In the genomic region with DNA sequence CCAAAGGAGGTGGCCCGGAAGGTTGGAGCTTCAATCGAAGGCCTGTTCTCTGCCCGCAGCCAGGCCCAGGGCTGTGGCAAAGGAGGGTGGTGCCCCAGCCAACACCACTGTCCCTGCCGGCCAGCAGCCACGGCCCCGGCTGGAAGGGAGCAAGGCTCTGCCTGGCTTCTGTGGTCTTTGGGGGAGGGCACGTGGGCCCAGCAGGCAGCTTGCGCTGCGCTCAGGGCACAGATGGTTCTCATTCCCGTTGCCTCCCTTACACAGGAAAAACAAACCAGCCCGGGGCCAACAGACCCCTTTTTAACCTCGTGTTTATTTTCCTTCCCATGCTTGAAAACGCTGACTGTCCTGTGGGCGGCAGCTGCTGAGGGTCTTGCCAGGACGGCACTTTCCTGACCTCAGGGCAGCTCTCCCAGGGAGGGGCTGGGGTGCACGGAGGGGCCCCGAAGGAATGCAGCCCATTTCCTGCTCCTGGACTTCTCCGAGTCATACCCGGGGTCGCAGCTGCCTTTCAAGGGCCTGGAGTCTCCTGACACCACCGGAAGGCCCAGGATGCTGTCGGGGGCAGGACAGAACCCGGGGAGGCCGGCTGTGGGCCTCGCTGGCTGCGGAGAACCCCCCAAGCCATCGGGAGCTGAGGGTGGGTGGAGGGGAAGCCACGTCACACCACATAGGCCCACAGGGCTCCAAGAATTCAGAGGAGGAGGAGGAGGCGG, we compare ENCODE assay signal across 1 cellular context.
TF ChIP-seq lines count a peak whose summit lies in the region.

No MANE protein-coding gene starts in this region.

TF ChIP-seq in GM23338, 12 proteins besides CTCF, POLR2A, EP300 and RAD21 (continued from another document):
- TF ChIP-seq, protein P1, sequence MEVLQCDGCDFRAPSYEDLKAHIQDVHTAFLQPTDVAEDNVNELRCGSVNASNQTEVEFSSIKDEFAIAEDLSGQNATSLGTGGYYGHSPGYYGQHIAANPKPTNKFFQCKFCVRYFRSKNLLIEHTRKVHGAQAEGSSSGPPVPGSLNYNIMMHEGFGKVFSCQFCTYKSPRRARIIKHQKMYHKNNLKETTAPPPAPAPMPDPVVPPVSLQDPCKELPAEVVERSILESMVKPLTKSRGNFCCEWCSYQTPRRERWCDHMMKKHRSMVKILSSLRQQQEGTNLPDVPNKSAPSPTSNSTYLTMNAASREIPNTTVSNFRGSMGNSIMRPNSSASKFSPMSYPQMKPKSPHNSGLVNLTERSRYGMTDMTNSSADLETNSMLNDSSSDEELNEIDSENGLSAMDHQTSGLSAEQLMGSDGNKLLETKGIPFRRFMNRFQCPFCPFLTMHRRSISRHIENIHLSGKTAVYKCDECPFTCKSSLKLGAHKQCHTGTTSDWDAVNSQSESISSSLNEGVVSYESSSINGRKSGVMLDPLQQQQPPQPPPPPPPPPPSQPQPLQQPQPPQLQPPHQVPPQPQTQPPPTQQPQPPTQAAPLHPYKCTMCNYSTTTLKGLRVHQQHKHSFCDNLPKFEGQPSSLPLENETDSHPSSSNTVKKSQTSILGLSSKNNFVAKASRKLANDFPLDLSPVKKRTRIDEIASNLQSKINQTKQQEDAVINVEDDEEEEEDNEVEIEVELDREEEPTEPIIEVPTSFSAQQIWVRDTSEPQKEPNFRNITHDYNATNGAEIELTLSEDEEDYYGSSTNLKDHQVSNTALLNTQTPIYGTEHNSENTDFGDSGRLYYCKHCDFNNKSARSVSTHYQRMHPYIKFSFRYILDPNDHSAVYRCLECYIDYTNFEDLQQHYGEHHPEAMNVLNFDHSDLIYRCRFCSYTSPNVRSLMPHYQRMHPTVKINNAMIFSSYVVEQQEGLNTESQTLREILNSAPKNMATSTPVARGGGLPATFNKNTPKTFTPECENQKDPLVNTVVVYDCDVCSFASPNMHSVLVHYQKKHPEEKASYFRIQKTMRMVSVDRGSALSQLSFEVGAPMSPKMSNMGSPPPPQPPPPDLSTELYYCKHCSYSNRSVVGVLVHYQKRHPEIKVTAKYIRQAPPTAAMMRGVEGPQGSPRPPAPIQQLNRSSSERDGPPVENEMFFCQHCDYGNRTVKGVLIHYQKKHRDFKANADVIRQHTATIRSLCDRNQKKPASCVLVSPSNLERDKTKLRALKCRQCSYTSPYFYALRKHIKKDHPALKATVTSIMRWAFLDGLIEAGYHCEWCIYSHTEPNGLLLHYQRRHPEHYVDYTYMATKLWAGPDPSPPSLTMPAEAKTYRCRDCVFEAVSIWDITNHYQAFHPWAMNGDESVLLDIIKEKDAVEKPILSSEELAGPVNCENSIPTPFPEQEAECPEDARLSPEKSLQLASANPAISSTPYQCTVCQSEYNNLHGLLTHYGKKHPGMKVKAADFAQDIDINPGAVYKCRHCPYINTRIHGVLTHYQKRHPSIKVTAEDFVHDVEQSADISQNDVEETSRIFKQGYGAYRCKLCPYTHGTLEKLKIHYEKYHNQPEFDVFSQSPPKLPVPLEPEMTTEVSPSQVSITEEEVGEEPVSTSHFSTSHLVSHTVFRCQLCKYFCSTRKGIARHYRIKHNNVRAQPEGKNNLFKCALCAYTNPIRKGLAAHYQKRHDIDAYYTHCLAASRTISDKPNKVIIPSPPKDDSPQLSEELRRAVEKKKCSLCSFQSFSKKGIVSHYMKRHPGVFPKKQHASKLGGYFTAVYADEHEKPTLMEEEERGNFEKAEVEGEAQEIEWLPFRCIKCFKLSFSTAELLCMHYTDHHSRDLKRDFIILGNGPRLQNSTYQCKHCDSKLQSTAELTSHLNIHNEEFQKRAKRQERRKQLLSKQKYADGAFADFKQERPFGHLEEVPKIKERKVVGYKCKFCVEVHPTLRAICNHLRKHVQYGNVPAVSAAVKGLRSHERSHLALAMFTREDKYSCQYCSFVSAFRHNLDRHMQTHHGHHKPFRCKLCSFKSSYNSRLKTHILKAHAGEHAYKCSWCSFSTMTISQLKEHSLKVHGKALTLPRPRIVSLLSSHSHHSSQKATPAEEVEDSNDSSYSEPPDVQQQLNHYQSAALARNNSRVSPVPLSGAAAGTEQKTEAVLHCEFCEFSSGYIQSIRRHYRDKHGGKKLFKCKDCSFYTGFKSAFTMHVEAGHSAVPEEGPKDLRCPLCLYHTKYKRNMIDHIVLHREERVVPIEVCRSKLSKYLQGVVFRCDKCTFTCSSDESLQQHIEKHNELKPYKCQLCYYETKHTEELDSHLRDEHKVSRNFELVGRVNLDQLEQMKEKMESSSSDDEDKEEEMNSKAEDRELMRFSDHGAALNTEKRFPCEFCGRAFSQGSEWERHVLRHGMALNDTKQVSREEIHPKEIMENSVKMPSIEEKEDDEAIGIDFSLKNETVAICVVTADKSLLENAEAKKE (CRISPR knock-in tag; IDR thresholded peaks at IDR 0.05) = no peak
- no peak for TF ChIP-seq NANOG (IDR thresholded peaks at IDR 0.05; ENCODE audit: borderline replicate concordance)
